1 cellular context compared by ENCODE assay signal in genomic region chr20:34475979-34476736, GRCh38.
TF ChIP-seq lines count a peak whose summit lies in the region.

No MANE protein-coding gene starts in this region.

TF ChIP-seq in HepG2, 621 proteins besides CTCF, POLR2A, EP300 and RAD21 (continued from another document and continues in another):
- peak; percentile 36; the same call in 1 of the 2 replicates for TF ChIP-seq TFDP1 (CRISPR knock-in tag; IDR thresholded peaks at IDR 0.05; ENCODE audit: borderline replicate concordance)
- TF ChIP-seq ZBTB33 (CRISPR knock-in tag; IDR thresholded peaks at IDR 0.05), result no peak
- TF ChIP-seq HMGA1 (CRISPR knock-in tag; conservative IDR thresholded peaks at IDR 0.05), result no peak
- TF ChIP-seq SIX1 (CRISPR knock-in tag; IDR thresholded peaks at IDR 0.05; ENCODE audit: borderline replicate concordance), result no peak
- TF ChIP-seq JUN (CRISPR knock-in tag; IDR thresholded peaks at IDR 0.05), result no peak
- no peak for TF ChIP-seq TCF7 (IDR thresholded peaks at IDR 0.05; ENCODE audit: low read depth)
- no peak for TF ChIP-seq HNRNPH1 (optimal IDR thresholded peaks at IDR 0.05; ENCODE audit: low read depth, low read length)
- no peak for TF ChIP-seq BRCA1 (CRISPR knock-in tag; IDR thresholded peaks at IDR 0.05)
- TF ChIP-seq PHB2 (IDR thresholded peaks at IDR 0.05; ENCODE audit: partially characterized antibody), result no peak
- TF ChIP-seq ZFP1 (CRISPR knock-in tag; IDR thresholded peaks at IDR 0.05), result no peak
- TF ChIP-seq SALL1 (CRISPR knock-in tag; IDR thresholded peaks at IDR 0.05), result peak; percentile 81
- TF ChIP-seq FUBP1 (CRISPR knock-in tag; IDR thresholded peaks at IDR 0.05; ENCODE audit: borderline replicate concordance), result peak; percentile 81; the same call in 1 of the 2 replicates
- TF ChIP-seq TRAFD1 (CRISPR knock-in tag; IDR thresholded peaks at IDR 0.05; ENCODE audit: borderline replicate concordance), result no peak
- no peak for TF ChIP-seq POGZ (CRISPR knock-in tag; IDR thresholded peaks at IDR 0.05)
- TF ChIP-seq CHD2 (IDR thresholded peaks at IDR 0.05; ENCODE audit: low read depth, low read length), result no peak
- TF ChIP-seq ZNF674 (CRISPR knock-in tag; IDR thresholded peaks at IDR 0.05; ENCODE audit: low read depth), result no peak
- no peak for TF ChIP-seq FOXP4 (CRISPR knock-in tag; IDR thresholded peaks at IDR 0.05)
- no peak for TF ChIP-seq BCL6 (CRISPR knock-in tag; IDR thresholded peaks at IDR 0.05)
- no peak for TF ChIP-seq ZFP36L2 (CRISPR knock-in tag; IDR thresholded peaks at IDR 0.05)
- TF ChIP-seq HDAC2 (CRISPR knock-in tag; IDR thresholded peaks at IDR 0.05), result no peak
- TF ChIP-seq ZBTB8A (CRISPR knock-in tag; IDR thresholded peaks at IDR 0.05; ENCODE audit: borderline replicate concordance, low read depth), result no peak
- TF ChIP-seq SP140L (CRISPR knock-in tag; IDR thresholded peaks at IDR 0.05; ENCODE audit: borderline replicate concordance), result no peak
- no peak for TF ChIP-seq ZNF761 (CRISPR knock-in tag; conservative IDR thresholded peaks at IDR 0.05)
- TF ChIP-seq ZNF678 (CRISPR knock-in tag; IDR thresholded peaks at IDR 0.05), result 0 out of 2 replicates have a peak, but pooled peaks have one; percentile 32
- TF ChIP-seq ZNF101 (CRISPR knock-in tag; IDR thresholded peaks at IDR 0.05; ENCODE audit: borderline replicate concordance, low read depth), result no peak
- peak; percentile 39 for TF ChIP-seq MED1 (CRISPR knock-in tag; IDR thresholded peaks at IDR 0.05)
- no peak for TF ChIP-seq ATF3 (CRISPR knock-in tag; IDR thresholded peaks at IDR 0.05)
- TF ChIP-seq ZNF350 (CRISPR knock-in tag; IDR thresholded peaks at IDR 0.05; ENCODE audit: borderline replicate concordance, low read depth), result no peak
- TF ChIP-seq KMT2A (CRISPR knock-in tag; IDR thresholded peaks at IDR 0.05), result no peak; the same call in 1 of the 2 replicates
- TF ChIP-seq SCMH1 (CRISPR knock-in tag; IDR thresholded peaks at IDR 0.05; ENCODE audit: borderline replicate concordance), result no peak
- no peak for TF ChIP-seq ATF5 (CRISPR knock-in tag; IDR thresholded peaks at IDR 0.05; ENCODE audit: low read depth)
- TF ChIP-seq ARNT2 (CRISPR knock-in tag; IDR thresholded peaks at IDR 0.05; ENCODE audit: low read depth), result peak; percentile 73
- no peak for TF ChIP-seq ISL2 (CRISPR knock-in tag; IDR thresholded peaks at IDR 0.05)
- no peak for TF ChIP-seq ZNF20 (CRISPR knock-in tag; IDR thresholded peaks at IDR 0.05)
- TF ChIP-seq ZNF138 (CRISPR knock-in tag; IDR thresholded peaks at IDR 0.05; ENCODE audit: low read depth), result no peak
- 0 out of 2 replicates have a peak, but pooled peaks have one; percentile 46 for TF ChIP-seq TOPORS (CRISPR knock-in tag; IDR thresholded peaks at IDR 0.05)
- no peak for TF ChIP-seq CENPX (CRISPR knock-in tag; IDR thresholded peaks at IDR 0.05)
- 0 out of 4 replicates have a peak, but pooled peaks of 1 of the 2 experiments have one; percentile 20 for TF ChIP-seq KLF16 (CRISPR knock-in tag; IDR thresholded peaks at IDR 0.05)
- no peak for TF ChIP-seq PCBP2 (optimal IDR thresholded peaks at IDR 0.05; ENCODE audit: low read depth, low read length, poor library complexity, severe bottlenecking)
- no peak for TF ChIP-seq RORA (CRISPR knock-in tag; IDR thresholded peaks at IDR 0.05)
- no peak for TF ChIP-seq KDM6A (CRISPR knock-in tag; IDR thresholded peaks at IDR 0.05; ENCODE audit: low read depth)
- TF ChIP-seq TRIM22 (IDR thresholded peaks at IDR 0.05), result no peak
- TF ChIP-seq CC2D1A (CRISPR knock-in tag; IDR thresholded peaks at IDR 0.05), result no peak
- TF ChIP-seq DDIT3 (CRISPR knock-in tag; IDR thresholded peaks at IDR 0.05), result no peak
- TF ChIP-seq CERS6 (CRISPR knock-in tag; IDR thresholded peaks at IDR 0.05), result no peak
- no peak for TF ChIP-seq MLXIP (CRISPR knock-in tag; IDR thresholded peaks at IDR 0.05; ENCODE audit: borderline replicate concordance)
- no peak for TF ChIP-seq KMT2B (CRISPR knock-in tag; IDR thresholded peaks at IDR 0.05)
- no peak for TF ChIP-seq SP4 (CRISPR knock-in tag; IDR thresholded peaks at IDR 0.05)
- no peak for TF ChIP-seq ZNF772 (CRISPR knock-in tag; IDR thresholded peaks at IDR 0.05)
- peak; percentile 64; the same call in 1 of the 2 replicates for TF ChIP-seq ZNF749 (CRISPR knock-in tag; IDR thresholded peaks at IDR 0.05; ENCODE audit: borderline replicate concordance)
- TF ChIP-seq ZNF792 (CRISPR knock-in tag; IDR thresholded peaks at IDR 0.05), result no peak
- TF ChIP-seq AGO2 (optimal IDR thresholded peaks at IDR 0.05; ENCODE audit: low read depth, low read length), result peak; percentile 88
- TF ChIP-seq ZBTB1 (CRISPR knock-in tag; IDR thresholded peaks at IDR 0.05; ENCODE audit: borderline replicate concordance), result no peak
- no peak for TF ChIP-seq NFE2 (CRISPR knock-in tag; IDR thresholded peaks at IDR 0.05)
- no peak for TF ChIP-seq CREM (IDR thresholded peaks at IDR 0.05)
- no peak for TF ChIP-seq CREM (CRISPR knock-in tag; IDR thresholded peaks at IDR 0.05)
- TF ChIP-seq ARHGAP35 (CRISPR knock-in tag; IDR thresholded peaks at IDR 0.05; ENCODE audit: borderline replicate concordance), result no peak
- TF ChIP-seq KDM2A (CRISPR knock-in tag; IDR thresholded peaks at IDR 0.05; ENCODE audit: borderline replicate concordance, low read depth), result peak; percentile 59; the same call in 1 of the 2 replicates
- TF ChIP-seq HMG20A (CRISPR knock-in tag; IDR thresholded peaks at IDR 0.05; ENCODE audit: borderline replicate concordance), result no peak
- no peak for TF ChIP-seq SATB2 (CRISPR knock-in tag; IDR thresholded peaks at IDR 0.05)
- TF ChIP-seq ZNF564 (CRISPR knock-in tag; IDR thresholded peaks at IDR 0.05), result no peak
- TF ChIP-seq ZNF263 (CRISPR knock-in tag; IDR thresholded peaks at IDR 0.05), result no peak
